Comparison of ENCODE assay signal across 15 cellular contexts in genomic region chr12:124737040-124737419, GRCh38.
A peak's percentile ranks its signal among the peaks of the same experiment; 100 is the strongest.
DNase-seq lines count a peak whose midpoint lies in the region; ATAC-seq, FAIRE-seq and TF ChIP-seq lines count a peak whose summit lies in the region.
"Had no signal": no experiment of that assay in that cellular context is flagged by ENCODE, and none has a peak within 500 bp of the region (broad histone marks: within the 10 kb centered on the region; RNA-seq: fewer than 3 reads in every experiment).

No MANE protein-coding gene starts in this region.

- H3K27ac ChIP-seq in SJCRH30 (peak overlapping the region; percentile 55), H1 (ENCODE audit: low read depth, low read length) (no peak overlapping the region), rectal smooth muscle tissue (ENCODE audit: low read depth, low read length) (peak overlapping the region; percentile 20)

- DNase-seq in HFFc6 (no peak), SJCRH30 (peak; percentile 89 to 90), H1 (ENCODE audit: low read depth in 1 of 2, low spot score in 2 of 2) (no peak), NCI-H1930 (lab: John Stamatoyannopoulos, UW) (no peak), NCI-H1417 (lab: John Stamatoyannopoulos, UW) (no peak)
- DNase-seq: activated gamma-delta T cell, NCI-H1436 treated with DMSO at 0.1 percent for 48 hours, NCI-H510A treated with DMSO at 0.1 percent for 48 hours, Peyer's patch had no signal

- H3K4me3 ChIP-seq in SJCRH30 (peak overlapping the region; percentile 40), H1 (ENCODE audit: extremely low read depth in 1 of 4, insufficient read depth in 2 of 4, low read depth in 3 of 4, low read length in 4 of 4) (no peak overlapping the region), rectal smooth muscle tissue (ENCODE audit: low read length) (no peak overlapping the region)
- H3K4me3 ChIP-seq: Peyer's patch had no signal

- H3K36me3 ChIP-seq in SJCRH30, result no peaks in the 10 kb centered on the region
- H3K36me3 ChIP-seq in H1 (ENCODE audit: control insufficient read depth in 2 of 4, insufficient read depth in 4 of 4, low read length in 3 of 4), result no peaks in the 10 kb centered on the region
- H3K36me3 ChIP-seq in rectal smooth muscle tissue (ENCODE audit: control insufficient read depth, insufficient read depth, low read length), result no peaks in the 10 kb centered on the region
- H3K36me3 ChIP-seq: Peyer's patch had no signal

- peaks cover 18% of the 10 kb centered on the region for H3K9me3 Mint-ChIP-seq in HFFc6
- H3K9me3 Mint-ChIP-seq: naive thymus-derived CD4-positive, alpha-beta T cell had no signal

- no peak overlapping the region for H4K91ac ChIP-seq in H1 (replicated peaks; ENCODE audit: insufficient read length, low read length)

- TF ChIP-seq EP300 in H1 (IDR thresholded peaks at IDR 0.05; ENCODE audit: borderline replicate concordance in 1 of 2, low read depth in 2 of 2, low read length in 2 of 2), result no peak

- H3K56ac ChIP-seq in H1 (replicated peaks; ENCODE audit: insufficient read length, low read depth, low read length), result no peak overlapping the region

- H2AK5ac ChIP-seq in H1 (ENCODE audit: low read depth, low read length), result no peak overlapping the region

- no peak for ATAC-seq in HG02973 (IDR thresholded peaks at IDR 0.05; ENCODE audit: unreplicated experiment)
- ATAC-seq in HG03280 (IDR thresholded peaks at IDR 0.05; ENCODE audit: unreplicated experiment), result no peak

- H3K27me3 ChIP-seq in SJCRH30, result no peaks in the 10 kb centered on the region
- peaks cover 0 to 2% (median 0%) of the 10 kb centered on the region in 4 experiments; a peak in 2 of 7 replicates for H3K27me3 ChIP-seq in H1 (replicated peaks in 1 of 4; ENCODE audit: control insufficient read depth in 3 of 4, extremely low read depth in 1 of 4, insufficient read depth in 3 of 4, low read length in 3 of 4)
- H3K27me3 ChIP-seq in rectal smooth muscle tissue (ENCODE audit: control insufficient read depth, insufficient read depth, low read length), result no peaks in the 10 kb centered on the region
- H3K27me3 ChIP-seq: Peyer's patch had no signal

- H3K9ac ChIP-seq in H1 (replicated peaks in 1 of 4; ENCODE audit: extremely low read depth in 1 of 4, low read depth in 3 of 4, low read length in 3 of 4) (no peak overlapping the region), rectal smooth muscle tissue (ENCODE audit: low read length) (no peak overlapping the region)

- no peak overlapping the region for H3K18ac ChIP-seq in H1 (ENCODE audit: extremely low read depth, low read length)

- H3K4me1 ChIP-seq in SJCRH30 (peaks cover 37% of the 10 kb centered on the region), H1 (replicated peaks in 1 of 4; ENCODE audit: control insufficient read depth in 3 of 4, insufficient read depth in 4 of 4, low read length in 3 of 4) (peaks cover 0 to 10% (median 5%) of the 10 kb centered on the region in 4 experiments; a peak in 4 of 7 replicates), rectal smooth muscle tissue (ENCODE audit: control insufficient read depth, insufficient read depth, low read length) (peaks cover 18% of the 10 kb centered on the region)
- H3K4me1 ChIP-seq: Peyer's patch had no signal

- no peak for TF ChIP-seq CTCF in HFFc6 (IDR thresholded peaks at IDR 0.05)
- TF ChIP-seq CTCF in H1 (IDR thresholded peaks at IDR 0.05; ENCODE audit: control extremely low read depth in 1 of 3, insufficient read depth in 1 of 3, low read depth in 1 of 3, low read length in 3 of 3), result no peak

- H2BK120ac ChIP-seq in H1 (replicated peaks; ENCODE audit: low read depth, low read length), result no peak overlapping the region

- peak overlapping the region; percentile 78; the same call in 1 of the 2 replicates for H2BK15ac ChIP-seq in H1 (ENCODE audit: low read length)

- TF ChIP-seq POLR2A in H1 (IDR thresholded peaks at IDR 0.05; ENCODE audit: control extremely low read depth in 1 of 2, low read depth in 2 of 2, low read length in 2 of 2), result no peak

- H3K79me1 ChIP-seq in H1 (ENCODE audit: low read depth, low read length), result no peaks in the 10 kb centered on the region

- no peaks in the 10 kb centered on the region for H3K23me2 ChIP-seq in H1 (ENCODE audit: low read depth, low read length)

- H2BK12ac ChIP-seq in H1 (ENCODE audit: low read depth, low read length), result 0 out of 2 replicates have a peak overlapping the region, but pooled peaks have one; percentile 19

- no peak overlapping the region for H3K4ac ChIP-seq in H1 (replicated peaks; ENCODE audit: insufficient read length, low read depth, low read length)

- peaks cover 7% of the 10 kb centered on the region; the same call in 1 of the 2 replicates for H3K36me3 Mint-ChIP-seq in HFFc6 (ENCODE audit: low read depth)
- H3K36me3 Mint-ChIP-seq: naive thymus-derived CD4-positive, alpha-beta T cell had no signal

- H3K79me2 ChIP-seq in H1 (ENCODE audit: control insufficient read depth in 1 of 2, insufficient read depth in 2 of 2, low read length in 2 of 2), result no peaks in the 10 kb centered on the region

- POLR2A ChIA-PET in H1 (lab: Charles Lee; ENCODE audit: partially characterized antibody), result interaction anchor here (0.6 to 0.9 kb wide), 2 partner anchors 9 to 11 kb away, joined by 3 read pairs; no protein-coding TSS in a partner anchor

- H3K27me3 Mint-ChIP-seq in HFFc6 (ENCODE audit: insufficient read depth), result peaks cover 5% of the 10 kb centered on the region; the same call in 1 of the 2 replicates

- CTCF ChIA-PET in H1 (lab: Charles Lee; ENCODE audit: partially characterized antibody), result interaction anchor here (8.9 to 13.8 kb wide), 2 partner anchors 17 to 27 kb away, joined by 76 to 159 read pairs; no protein-coding TSS in a partner anchor

- H3K23ac ChIP-seq in H1 (ENCODE audit: insufficient read length), result no peak overlapping the region

- 87% methylated on average over 8 of the region's 8 CpGs; no CpG with 5 or more reads in 1 of the 2 experiments for WGBS in H1 (ENCODE audit: extremely low coverage in 1 of 2, insufficient coverage in 1 of 2, insufficient read length in 1 of 2, insufficient replicate concordance in 2 of 2, low coverage in 1 of 2, low lambda C conversion rate in 2 of 2, missing lambda C conversion rate in 1 of 2), 2 experiments

- no peak overlapping the region for H2BK20ac ChIP-seq in H1 (ENCODE audit: low read length)

- H3K4me2 ChIP-seq in H1 (ENCODE audit: insufficient read depth in 1 of 2, low read depth in 2 of 2, low read length in 2 of 2), result no peak overlapping the region

- H3K14ac ChIP-seq in H1 (ENCODE audit: insufficient read length), result no peak overlapping the region

- H2BK5ac ChIP-seq in H1 (ENCODE audit: low read depth, low read length), result no peak overlapping the region

- no peak for TF ChIP-seq RAD21 in H1 (IDR thresholded peaks at IDR 0.05 in 1 of 2, conservative IDR thresholded peaks at IDR 0.05 in 1 of 2; ENCODE audit: low read depth in 2 of 2, low read length in 2 of 2)

- H3K9me3 ChIP-seq in SJCRH30 (replicated peaks) (no peaks in the 10 kb centered on the region), H1 (ENCODE audit: insufficient read depth in 2 of 2, low read depth in 1 of 2, low read length in 1 of 2) (no peaks in the 10 kb centered on the region; a peak in 1 of 4 replicates)
- H3K9me3 ChIP-seq: Peyer's patch had no signal

- H4K20me1 ChIP-seq in H1 (replicated peaks in 1 of 2; ENCODE audit: control insufficient read depth in 1 of 2, insufficient read depth in 2 of 2, low read length in 2 of 2), result no peaks in the 10 kb centered on the region

- no peak overlapping the region for H3K4me3 Mint-ChIP-seq in HFFc6

- FAIRE-seq in H1 (lab: Jason Lieb, UNC), result no peak
- FAIRE-seq: G401.6, GM19239 had no signal

- H3K27ac Mint-ChIP-seq in HFFc6, result peak overlapping the region; percentile 52

- no peak overlapping the region for H2AFZ ChIP-seq in H1 (ENCODE audit: low read length)

- no peak overlapping the region for H4K5ac ChIP-seq in H1 (ENCODE audit: insufficient read length, low read depth, low read length)

- no peak overlapping the region for H4K8ac ChIP-seq in H1 (ENCODE audit: extremely low read depth, insufficient read depth, low read length)

- H3K4me1 Mint-ChIP-seq in HFFc6 (ENCODE audit: low read depth), result peaks cover 43% of the 10 kb centered on the region

TF ChIP-seq in H1, 55 proteins besides CTCF, POLR2A, EP300 and RAD21:
- TF ChIP-seq SIRT6 (IDR thresholded peaks at IDR 0.05; ENCODE audit: low read length) (no peak), TBP (IDR thresholded peaks at IDR 0.05; ENCODE audit: low read depth, low read length) (no peak), MAFK (IDR thresholded peaks at IDR 0.05; ENCODE audit: low read depth, low read length) (no peak), KDM4A (IDR thresholded peaks at IDR 0.05; ENCODE audit: low read depth, low read length, severe bottlenecking) (no peak), KDM1A (IDR thresholded peaks at IDR 0.05; ENCODE audit: borderline replicate concordance, low read length) (no peak), BCL11A (IDR thresholded peaks at IDR 0.05; ENCODE audit: low read depth in 2 of 2, low read length in 2 of 2) (no peak), EGR1 (IDR thresholded peaks at IDR 0.05; ENCODE audit: borderline replicate concordance, low read depth, low read length) (no peak), CBX8 (IDR thresholded peaks at IDR 0.05; ENCODE audit: borderline replicate concordance, low read depth, low read length) (no peak), POLR2AphosphoS5 (IDR thresholded peaks at IDR 0.05; ENCODE audit: low read depth, low read length) (no peak), SP4 (IDR thresholded peaks at IDR 0.05; ENCODE audit: low read length) (no peak), SUZ12 (IDR thresholded peaks at IDR 0.05; ENCODE audit: low read length) (no peak)
TF ChIP-seq in H1: peak in this region for 0.

Comparison
In these comparisons a context has a peak if more than half of its experiments do, and no peak if none do; other contexts are left out.
1. DNase-seq: peak in SJCRH30 (2 of 2); none in HFFc6 (single experiment), H1 (0 of 2), NCI-H1930 (0 of 2) and NCI-H1417 (0 of 3).